1 cellular context compared by ENCODE assay signal in the genomic region with DNA sequence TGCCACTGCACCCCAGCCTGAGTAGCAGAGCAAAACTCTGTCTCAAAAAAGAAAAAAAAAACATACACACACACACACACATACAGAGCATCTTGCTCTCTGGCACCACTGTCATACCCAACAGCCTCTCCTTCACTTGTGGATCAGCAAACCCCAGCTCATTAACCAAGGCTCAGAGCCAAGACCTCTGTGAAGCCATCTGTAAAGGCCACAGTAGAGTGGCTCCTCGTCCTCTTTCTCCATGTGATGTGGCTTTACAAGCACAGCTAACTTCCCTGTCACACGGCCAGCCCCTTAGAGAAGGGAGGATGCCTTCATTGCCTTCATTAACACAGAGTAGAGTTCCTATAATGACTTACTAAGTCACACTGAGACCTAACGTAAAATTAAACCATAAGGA.
TF ChIP-seq lines count a peak whose summit lies in the region.

No MANE protein-coding gene starts in this region.

TF ChIP-seq in H1, 55 proteins besides CTCF, POLR2A, EP300 and RAD21 (continued from another document):
- TF ChIP-seq PHF8 (conservative IDR thresholded peaks at IDR 0.05; ENCODE audit: low read depth, low read length): no peak
